In genomic region chr1:175268720-175269119, GRCh38 we compare ENCODE assay signal across 13 cellular contexts.
A peak's percentile ranks its signal among the peaks of the same experiment; 100 is the strongest.
DNase-seq lines count a peak whose midpoint lies in the region; ATAC-seq and TF ChIP-seq lines count a peak whose summit lies in the region.
"Had no signal": no experiment of that assay in that cellular context is flagged by ENCODE, and none has a peak within 500 bp of the region (broad histone marks: within the 10 kb centered on the region; RNA-seq: fewer than 3 reads in every experiment).

No MANE protein-coding gene starts in this region.

- TF ChIP-seq CTCF in MM.1S (IDR thresholded peaks at IDR 0.05; ENCODE audit: low read length) (no peak), esophagus squamous epithelium (IDR thresholded peaks at IDR 0.05) (no peak), parathyroid adenoma (IDR thresholded peaks at IDR 0.05) (no peak), natural killer cell (IDR thresholded peaks at IDR 0.05) (no peak)

- H3K27me3 ChIP-seq in MM.1S (replicated peaks; ENCODE audit: insufficient read depth, low read length) (no peaks in the 10 kb centered on the region), esophagus squamous epithelium (no peaks in the 10 kb centered on the region), parathyroid adenoma (ENCODE audit: control insufficient read depth, insufficient read depth, low read length) (no peaks in the 10 kb centered on the region)

- H3K79me2 ChIP-seq in MM.1S (ENCODE audit: low read length): no peaks in the 10 kb centered on the region
- H3K79me2 ChIP-seq in parathyroid adenoma: no peaks in the 10 kb centered on the region

- peaks cover 4 to 6% of the 10 kb centered on the region in 2 donors for H3K9me3 Mint-ChIP-seq in natural killer cell
- peaks cover 10% of the 10 kb centered on the region for H3K9me3 Mint-ChIP-seq in stimulated activated memory B cell treated with anti-CD40 and anti-IgM and Interleukin-4, amounts not matched to agents 10 μg/mL and 1 μg/mL and 100 μg/mL, for 72 hours
- peaks cover 3% of the 10 kb centered on the region for H3K9me3 Mint-ChIP-seq in natural killer cell treated with Interleukin-12 subunit alpha and Interleukin-12 subunit beta and Interleukin-15 and Interleukin-18, amount 100 ng/mL, for 72 hours

- TF ChIP-seq POLR2A in esophagus squamous epithelium (IDR thresholded peaks at IDR 0.05): no peak

- H3K4me1 ChIP-seq in MM.1S (ENCODE audit: low read length) (no peaks in the 10 kb centered on the region), esophagus squamous epithelium (no peaks in the 10 kb centered on the region), parathyroid adenoma (no peaks in the 10 kb centered on the region)

- no peaks in the 10 kb centered on the region for H3K4me1 Mint-ChIP-seq in natural killer cell
- H3K4me1 Mint-ChIP-seq in stimulated activated memory B cell treated with anti-CD40 and anti-IgM and Interleukin-4, amounts not matched to agents 10 μg/mL and 1 μg/mL and 100 μg/mL, for 72 hours: peaks cover 11% of the 10 kb centered on the region
- no peaks in the 10 kb centered on the region for H3K4me1 Mint-ChIP-seq in natural killer cell treated with Interleukin-12 subunit alpha and Interleukin-12 subunit beta and Interleukin-15 and Interleukin-18, amount 100 ng/mL, for 72 hours (ENCODE audit: low read depth in 2 of 2)

- no peaks in the 10 kb centered on the region for H3K9me2 ChIP-seq in MM.1S (replicated peaks; ENCODE audit: insufficient read depth, low read length)

- peaks cover 9% of the 10 kb centered on the region for H3K36me3 Mint-ChIP-seq in natural killer cell
- H3K36me3 Mint-ChIP-seq in stimulated activated memory B cell treated with anti-CD40 and anti-IgM and Interleukin-4, amounts not matched to agents 10 μg/mL and 1 μg/mL and 100 μg/mL, for 72 hours: peaks cover 8% of the 10 kb centered on the region
- H3K36me3 Mint-ChIP-seq in natural killer cell treated with Interleukin-12 subunit alpha and Interleukin-12 subunit beta and Interleukin-15 and Interleukin-18, amount 100 ng/mL, for 72 hours: peaks cover 9% of the 10 kb centered on the region

- no peak for ATAC-seq in natural killer cell
- no peak for ATAC-seq in stimulated activated memory B cell treated with anti-CD40 and anti-IgM and Interleukin-4, amounts not matched to agents 10 μg/mL and 1 μg/mL and 100 μg/mL, for 72 hours
- no peak for ATAC-seq in natural killer cell treated with Interleukin-12 subunit alpha and Interleukin-12 subunit beta and Interleukin-15 and Interleukin-18, amount 100 ng/mL, for 72 hours

- no peaks in the 10 kb centered on the region for H4K20me1 ChIP-seq in MM.1S (ENCODE audit: insufficient read depth, low read length)

- H3K27me3 Mint-ChIP-seq in natural killer cell (ENCODE audit: low read depth in 2 of 2): peaks cover 8 to 36% of the 10 kb centered on the region in 2 donors
- H3K27me3 Mint-ChIP-seq in stimulated activated memory B cell treated with anti-CD40 and anti-IgM and Interleukin-4, amounts not matched to agents 10 μg/mL and 1 μg/mL and 100 μg/mL, for 72 hours: no peaks in the 10 kb centered on the region
- peaks cover 11 to 12% of the 10 kb centered on the region in 2 donors for H3K27me3 Mint-ChIP-seq in natural killer cell treated with Interleukin-12 subunit alpha and Interleukin-12 subunit beta and Interleukin-15 and Interleukin-18, amount 100 ng/mL, for 72 hours

- H3K27ac ChIP-seq in MM.1S (ENCODE audit: low read length) (no peak overlapping the region), esophagus squamous epithelium (peak overlapping the region in 3 of 4 donors; percentile 34 to 63 (median 60)), parathyroid adenoma (peak overlapping the region; percentile 39)

- no peak overlapping the region for H3K4me3 ChIP-seq in MM.1S (ENCODE audit: low read length)
- H3K4me3 ChIP-seq in esophagus squamous epithelium: no peak overlapping the region
- no peak overlapping the region for H3K4me3 ChIP-seq in parathyroid adenoma (ENCODE audit: low read depth, low read length)

- no peaks in the 10 kb centered on the region for H3K9me3 ChIP-seq in MM.1S (replicated peaks; ENCODE audit: insufficient read depth, low read length)
- H3K9me3 ChIP-seq in esophagus squamous epithelium: no peaks in the 10 kb centered on the region
- no peaks in the 10 kb centered on the region for H3K9me3 ChIP-seq in parathyroid adenoma (ENCODE audit: control insufficient read depth, low read length)

- no peaks in the 10 kb centered on the region for H3F3A ChIP-seq in MM.1S (ENCODE audit: insufficient read depth, low read length)

- H3K4me2 ChIP-seq in MM.1S (ENCODE audit: low read depth, low read length) (no peak overlapping the region), parathyroid adenoma (ENCODE audit: low read length) (no peak overlapping the region)

- H2AFZ ChIP-seq in MM.1S (ENCODE audit: low read length) (no peak overlapping the region), parathyroid adenoma (no peak overlapping the region)

- no peak overlapping the region for H3K27ac Mint-ChIP-seq in natural killer cell
- no peak overlapping the region for H3K27ac Mint-ChIP-seq in stimulated activated memory B cell treated with anti-CD40 and anti-IgM and Interleukin-4, amounts not matched to agents 10 μg/mL and 1 μg/mL and 100 μg/mL, for 72 hours
- no peak overlapping the region for H3K27ac Mint-ChIP-seq in natural killer cell treated with Interleukin-12 subunit alpha and Interleukin-12 subunit beta and Interleukin-15 and Interleukin-18, amount 100 ng/mL, for 72 hours
- H3K27ac Mint-ChIP-seq: dendritic cell treated with granulocyte-macrophage colony-stimulating factor and Interleukin-4, amounts not matched to agents 40 ng/mL and 50 ng/mL, for 4 days had no signal

- in situ Hi-C loops in KBM-7 (cut with MboI; ENCODE audit: low pct_unique_long_range_greater_than_20kb, low sequenced_read_pairs): no loop called here

- no peaks in the 10 kb centered on the region for H3K36me3 ChIP-seq in MM.1S (replicated peaks; ENCODE audit: insufficient read depth, low read length)
- no peaks in the 10 kb centered on the region for H3K36me3 ChIP-seq in esophagus squamous epithelium
- H3K36me3 ChIP-seq in parathyroid adenoma (ENCODE audit: control insufficient read depth, insufficient read depth, low read length): no peaks in the 10 kb centered on the region

- intact Hi-C loops in esophagus squamous epithelium (cut with DNase I) (no loop called here), natural killer cell (cut with micrococcal nuclease) (no loop called here)

- H3K9ac ChIP-seq in MM.1S (ENCODE audit: low read length): no peak overlapping the region
- no peak overlapping the region for H3K9ac ChIP-seq in parathyroid adenoma

- H3K4me3 Mint-ChIP-seq in natural killer cell: no peak overlapping the region
- H3K4me3 Mint-ChIP-seq in stimulated activated memory B cell treated with anti-CD40 and anti-IgM and Interleukin-4, amounts not matched to agents 10 μg/mL and 1 μg/mL and 100 μg/mL, for 72 hours: no peak overlapping the region
- H3K4me3 Mint-ChIP-seq in natural killer cell treated with Interleukin-12 subunit alpha and Interleukin-12 subunit beta and Interleukin-15 and Interleukin-18, amount 100 ng/mL, for 72 hours: no peak overlapping the region
- H3K4me3 Mint-ChIP-seq: dendritic cell treated with granulocyte-macrophage colony-stimulating factor and Interleukin-4, amounts not matched to agents 40 ng/mL and 50 ng/mL, for 4 days had no signal

- peak; percentile 13 for DNase-seq in AG08395 (ENCODE audit: low spot score)
- DNase-seq in MM.1S: peak; percentile 5
- no peak for DNase-seq in esophagus squamous epithelium (lab: John Stamatoyannopoulos, UW)
- DNase-seq in natural killer cell: no peak
- no peak for DNase-seq in KBM-7
- DNase-seq in natural killer cell treated with Interleukin-12 subunit alpha and Interleukin-12 subunit beta and Interleukin-15 and Interleukin-18, amount 100 ng/mL, for 72 hours (ENCODE audit: low spot score): no peak
- DNase-seq: foreskin fibroblast; NCI-H187 treated with DMSO at 0.1 percent for 48 hours; NCI-H526; stimulated activated naive CD4-positive, alpha-beta T cell treated with Interleukin-2 at 50 U/mL for 16 hours had no signal

Comparison
In these comparisons a context has a peak if more than half of its experiments do, and no peak if none do; other contexts are left out.
1. DNase-seq: peak in AG08395 (single experiment) and MM.1S (single experiment); none in esophagus squamous epithelium (single experiment), natural killer cell (single experiment), KBM-7 (single experiment) and natural killer cell treated with Interleukin-12 subunit alpha and Interleukin-12 subunit beta and Interleukin-15 and Interleukin-18, amount 100 ng/mL, for 72 hours (single experiment).